Comparison of ENCODE assay signal across 1 cellular context in genomic region chr15:29070471-29071192, GRCh38.
A peak's percentile ranks its signal among the peaks of the same experiment; 100 is the strongest.
TF ChIP-seq lines count a peak whose summit lies in the region.

No MANE protein-coding gene starts in this region.

TF ChIP-seq in neural cell, 6 proteins besides CTCF, POLR2A, EP300 and RAD21 (continued from another document):
- TF ChIP-seq SMC3 (conservative IDR thresholded peaks at IDR 0.05; ENCODE audit: poor library complexity): no peak
- TF ChIP-seq POLR2AphosphoS5 (IDR thresholded peaks at IDR 0.05): peak; percentile 47
- no peak for TF ChIP-seq EZH2 (IDR thresholded peaks at IDR 0.05; ENCODE audit: borderline replicate concordance, insufficient read depth, low read length, poor library complexity, severe bottlenecking)
- no peak for TF ChIP-seq MXI1 (conservative IDR thresholded peaks at IDR 0.05; ENCODE audit: poor library complexity, severe bottlenecking)
